16 cellular contexts compared by ENCODE assay signal in the genomic region with DNA sequence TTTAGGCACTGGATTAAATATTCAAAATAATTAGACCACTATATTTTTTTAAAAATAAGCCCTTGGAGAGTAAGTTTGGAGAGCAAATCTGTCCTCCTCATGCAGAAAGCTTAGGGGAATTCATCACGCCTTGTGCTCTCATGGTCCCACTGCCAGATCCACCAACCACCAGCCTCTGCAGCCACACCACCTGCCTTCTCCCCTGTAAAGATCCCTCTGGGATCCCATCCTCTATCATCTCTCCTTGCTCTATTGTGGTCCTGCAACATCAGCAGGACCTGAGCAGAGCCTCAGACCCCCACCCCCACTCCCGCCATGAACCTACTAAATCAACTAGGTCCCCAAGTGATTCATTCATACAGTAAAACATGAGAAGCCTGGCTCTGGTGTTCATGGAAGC.
"Had no signal": no experiment of that assay in that cellular context is flagged by ENCODE, and none has a peak within 500 bp of the region (broad histone marks: within the 10 kb centered on the region; RNA-seq: fewer than 3 reads in every experiment).

No MANE protein-coding gene starts in this region.

- H3K4me3 Mint-ChIP-seq: T-cell had no signal

- H3K4me1 Mint-ChIP-seq: T-cell had no signal

- H3K27me3 Mint-ChIP-seq: T-cell had no signal

- DNase-seq: KBM-7, MV-4-11, NCI-H1048, NCI-H1105, NCI-H1417, NCI-H1436 treated with DMSO at 0.1 percent for 48 hours, NCI-H187 treated with DMSO at 0.1 percent for 48 hours, NCI-H2029 treated with DMSO at 0.1 percent for 48 hours, NCI-H226, NCI-H446 treated with DMSO at 0.1 percent for 48 hours, NCI-H510A treated with DMSO at 0.1 percent for 48 hours, Right ventricle myocardium superior, RPMI8226, SK-N-SH, SW 1271, T-cell had no signal

- H3K27ac Mint-ChIP-seq: T-cell had no signal

- H3K36me3 Mint-ChIP-seq: T-cell had no signal
